ENCODE assay signal across 8 cellular contexts in genomic region chrX:129781134-129782014, GRCh38. TPM values are rescaled to one million over a fixed set of nuclear protein-coding genes. Genes with fewer than 3 reads are reported as not detected.
DNase-seq lines count a peak whose midpoint lies in the region; ATAC-seq and TF ChIP-seq lines count a peak whose summit lies in the region.

No MANE protein-coding gene starts in this region.

- no peaks in the 10 kb centered on the region for H3K79me2 ChIP-seq in osteoblast (ENCODE audit: insufficient read depth, low read length)

- H3K27me3 ChIP-seq in osteoblast (ENCODE audit: insufficient read depth, low read length) = no peaks in the 10 kb centered on the region

- H3K9me3 ChIP-seq in osteoblast (ENCODE audit: low read depth, low read length) = no peaks in the 10 kb centered on the region

- no peak for TF ChIP-seq CTCF in osteoblast (IDR thresholded peaks at IDR 0.05; ENCODE audit: extremely low read depth, low read depth, low read length)

- no peak overlapping the region for H3K4me3 ChIP-seq in osteoblast (ENCODE audit: insufficient read depth, low read length)

- H3K4me1 ChIP-seq in osteoblast (ENCODE audit: insufficient read depth, low read length) = no peaks in the 10 kb centered on the region

- no peak overlapping the region for H3K4me2 ChIP-seq in osteoblast (ENCODE audit: insufficient read depth, low read length)

- no peaks in the 10 kb centered on the region for H3K36me3 ChIP-seq in osteoblast (ENCODE audit: insufficient read depth, low read length)

- H2AFZ ChIP-seq in osteoblast (ENCODE audit: low read length) = no peak overlapping the region

- no peak overlapping the region for H3K27ac ChIP-seq in osteoblast (ENCODE audit: low read depth, low read length)

- DNase-seq in SIG-M5 (lab: John Stamatoyannopoulos, UW) (peak; percentile 38), osteoblast (ENCODE audit: insufficient read length, low spot score, missing footprints) (peak; percentile 47), 8988T (no peak), NCI-H1417 treated with DMSO at 0.1 percent for 48 hours (lab: John Stamatoyannopoulos, UW) (no peak), NCI-H2196 treated with DMSO at 0.1 percent for 48 hours (lab: John Stamatoyannopoulos, UW; ENCODE audit: unreplicated experiment) (no peak)
- peak; percentile 19 to 74 (median 46) for DNase-seq in activated naive CD4-positive, alpha-beta T cell (lab: John Stamatoyannopoulos, UW)

- peak; percentile 66 for ATAC-seq in GM18519 (IDR thresholded peaks at IDR 0.05; ENCODE audit: low FRiP score, unreplicated experiment)
- peak; percentile 62 for ATAC-seq in HG02938 (IDR thresholded peaks at IDR 0.05; ENCODE audit: unreplicated experiment)

- no peaks in the 10 kb centered on the region for H4K20me1 ChIP-seq in osteoblast (ENCODE audit: insufficient read depth, low read length)

RNA-seq across cellular contexts. Expression of gene SASH3, which starts 1.6 kb away (rescaled TPM):
- total RNA-seq in osteoblast = not detected in 2 replicates

RNA-seq across cellular contexts. Expression of gene XPNPEP2, which starts 42.6 kb away (rescaled TPM):
- not detected in 2 replicates for total RNA-seq in osteoblast

Comparison
In these comparisons a context has a peak if more than half of its experiments do, and no peak if none do; other contexts are left out.
1. DNase-seq: peak in SIG-M5 (single experiment), activated naive CD4-positive, alpha-beta T cell (4 of 4) and osteoblast (single experiment); none in 8988T (single experiment), NCI-H1417 treated with DMSO at 0.1 percent for 48 hours (single experiment) and NCI-H2196 treated with DMSO at 0.1 percent for 48 hours (single experiment).